In genomic region chr12:17192721-17193120, GRCh38 we compare ENCODE assay signal across 16 cellular contexts.
DNase-seq lines count a peak whose midpoint lies in the region; ATAC-seq and TF ChIP-seq lines count a peak whose summit lies in the region.
"Had no signal": no experiment of that assay in that cellular context is flagged by ENCODE, and none has a peak within 500 bp of the region (broad histone marks: within the 10 kb centered on the region; RNA-seq: fewer than 3 reads in every experiment).

No MANE protein-coding gene starts in this region.

- TF ChIP-seq CTCF in GM23338 (conservative IDR thresholded peaks at IDR 0.05; ENCODE audit: low read depth in 2 of 2) (no peak), neural progenitor cell (IDR thresholded peaks at IDR 0.05) (no peak)

- in situ Hi-C loops in HAP-1 (cut with MboI; ENCODE audit: low sequenced_read_pairs) = no loop called here

- no peaks in the 10 kb centered on the region; the same call in 1 of the 2 replicates for H3K9me2 ChIP-seq in GM23338 (ENCODE audit: insufficient read depth)

- H3K27ac Mint-ChIP-seq in GM23338 (no peak overlapping the region), neural progenitor cell (no peak overlapping the region)
- H3K27ac Mint-ChIP-seq in activated T-helper 17 cell treated with anti-CD3 and anti-CD28 coated beads, Interleukin-2, amount 50 U/mL, for 72 hours = no peak overlapping the region
- H3K27ac Mint-ChIP-seq: CD4-positive, CD25-positive, alpha-beta regulatory T cell; HFFc6 had no signal

- H3K4me1 ChIP-seq in GM23338 (ENCODE audit: insufficient read depth) (no peaks in the 10 kb centered on the region), HAP-1 (peaks cover 7% of the 10 kb centered on the region), neural progenitor cell (peaks cover 24% of the 10 kb centered on the region)
- H3K4me1 ChIP-seq: BE2C had no signal

- H3K9me3 ChIP-seq in HAP-1 = no peaks in the 10 kb centered on the region
- no peaks in the 10 kb centered on the region for H3K9me3 ChIP-seq in neural progenitor cell (ENCODE audit: low read depth)
- H3K9me3 ChIP-seq: BE2C had no signal

- H3K27ac ChIP-seq in GM23338 (ENCODE audit: low read depth) (no peak overlapping the region), neural progenitor cell (peak overlapping the region; percentile 84)
- H3K27ac ChIP-seq: HL-60 had no signal

- ATAC-seq in GM23338 = no peak
- ATAC-seq in activated T-helper 17 cell treated with anti-CD3 and anti-CD28 coated beads, Interleukin-2, amount 50 U/mL, for 72 hours (replicated peaks) = no peak
- ATAC-seq: HCT116 had no signal

- H3K27me3 Mint-ChIP-seq in GM23338 (ENCODE audit: insufficient read depth, low read depth, poor library complexity) = no peaks in the 10 kb centered on the region
- no peaks in the 10 kb centered on the region for H3K27me3 Mint-ChIP-seq in neural progenitor cell (ENCODE audit: insufficient read depth, low read depth)
- H3K27me3 Mint-ChIP-seq in activated T-helper 17 cell treated with anti-CD3 and anti-CD28 coated beads, Interleukin-2, amount 50 U/mL, for 72 hours = no peaks in the 10 kb centered on the region
- H3K27me3 Mint-ChIP-seq: CD4-positive, CD25-positive, alpha-beta regulatory T cell had no signal

- H2AFZ ChIP-seq in GM23338 = 0 out of 2 replicates have a peak overlapping the region, but pooled peaks have one; percentile 29
- peak overlapping the region; percentile 18 for H2AFZ ChIP-seq in neural progenitor cell (replicated peaks)

- H3F3A ChIP-seq in GM23338 (replicated peaks; ENCODE audit: low read depth) (no peaks in the 10 kb centered on the region), neural progenitor cell (ENCODE audit: low read depth) (peaks cover 8% of the 10 kb centered on the region)

- H3K9ac ChIP-seq in neural progenitor cell = no peak overlapping the region

- DNase-seq in GM23338 (ENCODE audit: low spot score) = no peak
- DNase-seq in HAP-1 (ENCODE audit: low spot score in 2 of 2) = peak; percentile 22 to 74
- peak; percentile 9 for DNase-seq in NCI-H82 treated with DMSO at 0.1 percent for 48 hours (lab: John Stamatoyannopoulos, UW; ENCODE audit: unreplicated experiment)
- peak; percentile 82 for DNase-seq in neural progenitor cell (ENCODE audit: low spot score)
- DNase-seq in NCI-H1436 (lab: John Stamatoyannopoulos, UW) = no peak
- DNase-seq in glomerular visceral epithelial cell (ENCODE audit: extremely low spot score) = no peak
- DNase-seq: ACHN; BE2C; C1 segment of cervical spinal cord; CD4-positive, CD25-positive, alpha-beta regulatory T cell; DMS79 treated with DMSO at 0.1 percent for 48 hours; GF-D8; HFFc6 had no signal

- H3K4me2 ChIP-seq in GM23338 (no peak overlapping the region), neural progenitor cell (peak overlapping the region; percentile 71)

- H3K36me3 ChIP-seq in GM23338 (ENCODE audit: insufficient read depth) (no peaks in the 10 kb centered on the region), HAP-1 (replicated peaks) (no peaks in the 10 kb centered on the region), neural progenitor cell (no peaks in the 10 kb centered on the region)
- H3K36me3 ChIP-seq: BE2C had no signal

- H3K4me1 Mint-ChIP-seq in GM23338 = no peaks in the 10 kb centered on the region
- H3K4me1 Mint-ChIP-seq in neural progenitor cell = peaks cover 4% of the 10 kb centered on the region
- no peaks in the 10 kb centered on the region for H3K4me1 Mint-ChIP-seq in activated T-helper 17 cell treated with anti-CD3 and anti-CD28 coated beads, Interleukin-2, amount 50 U/mL, for 72 hours
- H3K4me1 Mint-ChIP-seq: CD4-positive, CD25-positive, alpha-beta regulatory T cell had no signal

- H3K79me2 ChIP-seq in GM23338 (replicated peaks; ENCODE audit: insufficient read depth) (no peaks in the 10 kb centered on the region), neural progenitor cell (ENCODE audit: low read depth) (no peaks in the 10 kb centered on the region)

- H3K27me3 ChIP-seq in GM23338 (ENCODE audit: insufficient read depth) = no peaks in the 10 kb centered on the region
- H3K27me3 ChIP-seq in HAP-1 (ENCODE audit: low read depth) = no peaks in the 10 kb centered on the region
- no peaks in the 10 kb centered on the region for H3K27me3 ChIP-seq in neural progenitor cell
- H3K27me3 ChIP-seq: BE2C had no signal

- H4K20me1 ChIP-seq in GM23338 (replicated peaks; ENCODE audit: insufficient read depth) = no peaks in the 10 kb centered on the region
- no peaks in the 10 kb centered on the region for H4K20me1 ChIP-seq in neural progenitor cell (ENCODE audit: low read depth)

- H3K4me3 Mint-ChIP-seq in GM23338 (no peak overlapping the region), neural progenitor cell (no peak overlapping the region)
- H3K4me3 Mint-ChIP-seq in activated T-helper 17 cell treated with anti-CD3 and anti-CD28 coated beads, Interleukin-2, amount 50 U/mL, for 72 hours = no peak overlapping the region
- H3K4me3 Mint-ChIP-seq: CD4-positive, CD25-positive, alpha-beta regulatory T cell; HFFc6 had no signal

- H3K9me3 Mint-ChIP-seq in GM23338 = peaks cover 4% of the 10 kb centered on the region; the same call in 2 of the 3 replicates
- H3K9me3 Mint-ChIP-seq in neural progenitor cell = no peaks in the 10 kb centered on the region
- peaks cover 17% of the 10 kb centered on the region for H3K9me3 Mint-ChIP-seq in activated T-helper 17 cell treated with anti-CD3 and anti-CD28 coated beads, Interleukin-2, amount 50 U/mL, for 72 hours

- H3K4me3 ChIP-seq in GM23338 (no peak overlapping the region), HAP-1 (no peak overlapping the region), neural progenitor cell (no peak overlapping the region)

- no peaks in the 10 kb centered on the region for H3K36me3 Mint-ChIP-seq in GM23338 (ENCODE audit: low read depth)
- H3K36me3 Mint-ChIP-seq in neural progenitor cell = no peaks in the 10 kb centered on the region
- no peaks in the 10 kb centered on the region for H3K36me3 Mint-ChIP-seq in activated T-helper 17 cell treated with anti-CD3 and anti-CD28 coated beads, Interleukin-2, amount 50 U/mL, for 72 hours (ENCODE audit: low read depth)
- H3K36me3 Mint-ChIP-seq: CD4-positive, CD25-positive, alpha-beta regulatory T cell had no signal

TF ChIP-seq in GM23338, 12 proteins besides CTCF, POLR2A, EP300 and RAD21 (continues in another document):
- TF ChIP-seq ZNF331 (CRISPR knock-in tag; IDR thresholded peaks at IDR 0.05; ENCODE audit: low read depth) = no peak
- TF ChIP-seq ZNF462 (CRISPR knock-in tag; IDR thresholded peaks at IDR 0.05) = no peak
- no peak for TF ChIP-seq CREB1 (CRISPR knock-in tag; IDR thresholded peaks at IDR 0.05; ENCODE audit: low read depth)
- TF ChIP-seq EZH2 (IDR thresholded peaks at IDR 0.05; ENCODE audit: low read depth, unreplicated experiment) = no peak

Comparison
In these comparisons a context has a peak if more than half of its experiments do, and no peak if none do; other contexts are left out.
1. DNase-seq: peak in HAP-1 (2 of 2), NCI-H82 treated with DMSO at 0.1 percent for 48 hours (single experiment) and neural progenitor cell (single experiment); none in GM23338 (single experiment), NCI-H1436 (single experiment) and glomerular visceral epithelial cell (single experiment).